21 cellular contexts compared by ENCODE assay signal in genomic region chr6:68296126-68296525, GRCh38.
A peak's percentile ranks its signal among the peaks of the same experiment; 100 is the strongest.
DNase-seq lines count a peak whose midpoint lies in the region; ATAC-seq, FAIRE-seq and TF ChIP-seq lines count a peak whose summit lies in the region.
"Had no signal": no experiment of that assay in that cellular context is flagged by ENCODE, and none has a peak within 500 bp of the region (broad histone marks: within the 10 kb centered on the region; RNA-seq: fewer than 3 reads in every experiment).

No MANE protein-coding gene starts in this region.

- peaks cover 5% of the 10 kb centered on the region for H3K9me3 Mint-ChIP-seq in astrocyte (ENCODE audit: unreplicated experiment)

- H2AFZ ChIP-seq in astrocyte (ENCODE audit: low read depth, low read length), result no peak overlapping the region

- intact Hi-C loops in left cardiac atrium (cut with DNase I), result no loop called here

- no peak overlapping the region for H3K4me3 Mint-ChIP-seq in astrocyte (ENCODE audit: unreplicated experiment)
- H3K4me3 Mint-ChIP-seq: CD4-positive, alpha-beta T cell; H9 had no signal

- no peak overlapping the region for H3K4me2 ChIP-seq in astrocyte (ENCODE audit: low read length)
- H3K4me2 ChIP-seq: A549 had no signal

- no peaks in the 10 kb centered on the region for H3K4me1 ChIP-seq in astrocyte (ENCODE audit: insufficient read depth, low read length)
- H3K4me1 ChIP-seq: A549, Caco-2 had no signal

- H3K27ac ChIP-seq in astrocyte (ENCODE audit: low read depth, low read length), result no peak overlapping the region
- H3K27ac ChIP-seq: 22Rv1, A549, C4-2B had no signal

- peak; percentile 59 for DNase-seq in LHCN-M2 (ENCODE audit: low read depth)
- peak; percentile 63 for DNase-seq in astrocyte (ENCODE audit: low read depth)
- peak; percentile 42 to 55 for DNase-seq in cardiac fibroblast (ENCODE audit: low read depth in 2 of 2)
- peak; percentile 41 for DNase-seq in fibroblast of pulmonary artery (ENCODE audit: low read depth)
- no peak for DNase-seq in left cardiac atrium
- DNase-seq in NCI-H1930 (lab: John Stamatoyannopoulos, UW), result no peak
- no peak for DNase-seq in SIG-M5 treated with dmso at 0.1 percent for 504 hours (lab: John Stamatoyannopoulos, UW; ENCODE audit: unreplicated experiment)
- DNase-seq: AML-193; Caco-2; CD4-positive, alpha-beta T cell; GDM1; H9 had no signal

- H4K20me1 ChIP-seq in astrocyte (ENCODE audit: insufficient read depth, low read length), result no peaks in the 10 kb centered on the region

- H3K9me3 ChIP-seq in astrocyte (ENCODE audit: insufficient read depth, low read depth, low read length), result no peaks in the 10 kb centered on the region
- H3K9me3 ChIP-seq: A549, Caco-2 had no signal

- H3K4me1 Mint-ChIP-seq in astrocyte (ENCODE audit: low read depth, unreplicated experiment), result no peaks in the 10 kb centered on the region
- H3K4me1 Mint-ChIP-seq: H9 had no signal

- no peaks in the 10 kb centered on the region for H3K36me3 ChIP-seq in astrocyte (ENCODE audit: insufficient read depth, low read length)

- H3K27ac Mint-ChIP-seq in astrocyte (ENCODE audit: unreplicated experiment), result no peak overlapping the region
- H3K27ac Mint-ChIP-seq: CD4-positive, alpha-beta T cell; H9 had no signal

- FAIRE-seq in astrocyte (lab: Jason Lieb, UNC), result no peak
- FAIRE-seq: A549, D721Med, GM12892, GM18507, H1, HepG2 had no signal

- H3K27me3 Mint-ChIP-seq in astrocyte (ENCODE audit: low read depth, unreplicated experiment), result no peaks in the 10 kb centered on the region
- H3K27me3 Mint-ChIP-seq: CD4-positive, alpha-beta T cell had no signal

- no peak overlapping the region for H3K9ac ChIP-seq in astrocyte (ENCODE audit: low read length)

- H3K27me3 ChIP-seq in astrocyte (ENCODE audit: insufficient read depth, low read length), result no peaks in the 10 kb centered on the region

- no peaks in the 10 kb centered on the region for H3K79me2 ChIP-seq in astrocyte (ENCODE audit: insufficient read depth, low read length)

- H3K4me3 ChIP-seq in astrocyte (ENCODE audit: insufficient read depth, low read depth, low read length) (no peak overlapping the region), cardiac fibroblast (replicated peaks in 1 of 2; ENCODE audit: low read depth in 2 of 2, low read length in 2 of 2) (no peak overlapping the region), fibroblast of pulmonary artery (replicated peaks; ENCODE audit: low read depth, low read length) (no peak overlapping the region)
- H3K4me3 ChIP-seq: A549 had no signal

- no peak for TF ChIP-seq CTCF in astrocyte (IDR thresholded peaks at IDR 0.05; ENCODE audit: insufficient read depth, low read depth, low read length)
- no peak for TF ChIP-seq CTCF in cardiac fibroblast (IDR thresholded peaks at IDR 0.05; ENCODE audit: low read depth, low read length)
- no peak for TF ChIP-seq CTCF in fibroblast of pulmonary artery (IDR thresholded peaks at IDR 0.05; ENCODE audit: low read length, missing control alignments)

- H3K36me3 Mint-ChIP-seq in astrocyte (ENCODE audit: low read depth, unreplicated experiment), result no peaks in the 10 kb centered on the region

- ATAC-seq in left cardiac atrium, result no peak
- ATAC-seq in HG03108 (IDR thresholded peaks at IDR 0.05; ENCODE audit: unreplicated experiment), result no peak
- ATAC-seq: A549, HepG2 had no signal

Comparison
In these comparisons a context has a peak if more than half of its experiments do, and no peak if none do; other contexts are left out.
1. DNase-seq: peak in LHCN-M2 (single experiment), astrocyte (single experiment), cardiac fibroblast (2 of 2) and fibroblast of pulmonary artery (single experiment); none in left cardiac atrium (single experiment), NCI-H1930 (0 of 2) and SIG-M5 treated with dmso at 0.1 percent for 504 hours (single experiment).